10 cellular contexts compared by ENCODE assay signal in genomic region chr22:18044548-18045271, GRCh38. TPM values are rescaled to one million over a fixed set of nuclear protein-coding genes. Genes with fewer than 3 reads are reported as not detected.
A peak's percentile ranks its signal among the peaks of the same experiment; 100 is the strongest.
DNase-seq lines count a peak whose midpoint lies in the region; ATAC-seq, FAIRE-seq and TF ChIP-seq lines count a peak whose summit lies in the region.
"Had no signal": no experiment of that assay in that cellular context is flagged by ENCODE, and none has a peak within 500 bp of the region (broad histone marks: within the 10 kb centered on the region; RNA-seq: fewer than 3 reads in every experiment).

No MANE protein-coding gene starts in this region.

- peak; percentile 60 for FAIRE-seq in bronchial epithelial cell (lab: Jason Lieb, UNC)
- FAIRE-seq: endometrium had no signal

- no peak for TF ChIP-seq CTCF in bronchial epithelial cell (IDR thresholded peaks at IDR 0.05; ENCODE audit: insufficient read depth, low read length, severe bottlenecking)
- no peak for TF ChIP-seq CTCF in left lung (IDR thresholded peaks at IDR 0.05)

- H3K36me3 ChIP-seq in bronchial epithelial cell (ENCODE audit: control insufficient read depth, insufficient read depth, low read length) (no peaks in the 10 kb centered on the region), left lung (no peaks in the 10 kb centered on the region), subcutaneous abdominal adipose tissue (ENCODE audit: control insufficient read depth in 5 of 5, insufficient read depth in 5 of 5, low read length in 5 of 5) (no peaks in the 10 kb centered on the region)

- H3K9ac ChIP-seq in subcutaneous abdominal adipose tissue (ENCODE audit: low read length in 5 of 5) = peak overlapping the region in 1 of 5 donors; percentile 13

- no peak overlapping the region for H3K4me3 ChIP-seq in bronchial epithelial cell (ENCODE audit: low read depth, low read length)
- H3K4me3 ChIP-seq in left lung = no peak overlapping the region
- peak overlapping the region in 2 of 5 donors; percentile 0 to 7 for H3K4me3 ChIP-seq in subcutaneous abdominal adipose tissue (ENCODE audit: low read depth in 1 of 5, low read length in 5 of 5)

- H3K9me3 ChIP-seq in left lung (no peaks in the 10 kb centered on the region), subcutaneous abdominal adipose tissue (ENCODE audit: control insufficient read depth in 5 of 5, low read length in 5 of 5) (no peaks in the 10 kb centered on the region)

- intact Hi-C loops in left lung (cut with DNase I) = no loop called here

- H3K27ac ChIP-seq in left lung = no peak overlapping the region
- H3K27ac ChIP-seq in subcutaneous abdominal adipose tissue (ENCODE audit: low read depth, low read length) = peak overlapping the region; percentile 43

- in situ Hi-C loops in G401 (cut with HindIII; ENCODE audit: low sequenced_read_pairs) = no loop called here

- DNase-seq in NCI-H345 (lab: John Stamatoyannopoulos, UW) = peak; percentile 83
- DNase-seq in bronchial epithelial cell (ENCODE audit: low read depth) = no peak
- no peak for DNase-seq in left lung
- DNase-seq in G401 (ENCODE audit: low spot score) = no peak
- DNase-seq in OCI-M1 (lab: John Stamatoyannopoulos, UW) = no peak
- DNase-seq: mesendoderm had no signal

- ATAC-seq in left lung (peak; percentile 68), HG02678 (IDR thresholded peaks at IDR 0.05; ENCODE audit: unreplicated experiment) (no peak), HG02763 (IDR thresholded peaks at IDR 0.05; ENCODE audit: unreplicated experiment) (no peak)

- no peaks in the 10 kb centered on the region for H3K27me3 ChIP-seq in bronchial epithelial cell (ENCODE audit: control insufficient read depth, insufficient read depth, low read length)
- peaks cover 6 to 13% of the 10 kb centered on the region in 2 donors for H3K27me3 ChIP-seq in left lung
- no peaks in the 10 kb centered on the region for H3K27me3 ChIP-seq in subcutaneous abdominal adipose tissue (ENCODE audit: control insufficient read depth in 5 of 5, insufficient read depth in 4 of 5, low read length in 5 of 5)

- no peaks in the 10 kb centered on the region for H3K4me1 ChIP-seq in left lung
- H3K4me1 ChIP-seq in subcutaneous abdominal adipose tissue (ENCODE audit: control insufficient read depth in 5 of 5, insufficient read depth in 5 of 5, low read length in 5 of 5) = peaks cover 2 to 35% (median 28%) of the 10 kb centered on the region in 5 donors

RNA-seq across cellular contexts. Expression of gene MICAL3, which starts 20.3 kb away (rescaled TPM):
- total RNA-seq in bronchial epithelial cell (13.4 and 13.6 TPM in 2 replicates), left lung (10 to 100 TPM; 24.9 to 29.8 TPM)
- total RNA-seq in G401 (2014; rRNA removed; shearing (Covaris generic)) = 3.4 and 5.3 TPM in 2 replicates

RNA-seq across cellular contexts. Expression of gene PEX26, which starts 33.1 kb away (rescaled TPM):
- 11.8 and 12.4 TPM in 2 replicates for total RNA-seq in bronchial epithelial cell
- 10 to 100 TPM; 35.8 to 39.4 TPM for total RNA-seq in left lung
- 13.7 and 20.7 TPM in 2 replicates for total RNA-seq in G401 (2014; rRNA removed; shearing (Covaris generic))
